Comparison of ENCODE assay signal across 1 cellular context in genomic region chr7:70693690-70694356, GRCh38.
A peak's percentile ranks its signal among the peaks of the same experiment; 100 is the strongest.
TF ChIP-seq lines count a peak whose summit lies in the region.

No MANE protein-coding gene starts in this region.

TF ChIP-seq in H1, 55 proteins besides CTCF, POLR2A, EP300 and RAD21 (continued from another document):
- no peak for TF ChIP-seq EZH2 (IDR thresholded peaks at IDR 0.05; ENCODE audit: low read depth, low read length, severe bottlenecking)
- TF ChIP-seq CHD1 (IDR thresholded peaks at IDR 0.05; ENCODE audit: low read depth, low read length): no peak
- TF ChIP-seq NRF1 (IDR thresholded peaks at IDR 0.05; ENCODE audit: low read depth, low read length): no peak
- TF ChIP-seq TBP (IDR thresholded peaks at IDR 0.05; ENCODE audit: low read depth, low read length): peak; percentile 78
- no peak for TF ChIP-seq ASH2L (IDR thresholded peaks at IDR 0.05; ENCODE audit: low read length)
- TF ChIP-seq KDM5A (IDR thresholded peaks at IDR 0.05; ENCODE audit: low read length): no peak
- no peak for TF ChIP-seq MAFK (IDR thresholded peaks at IDR 0.05; ENCODE audit: low read depth, low read length)
- TF ChIP-seq MAX (IDR thresholded peaks at IDR 0.05): no peak; the same call in 1 of the 2 replicates
- TF ChIP-seq BACH1 (IDR thresholded peaks at IDR 0.05; ENCODE audit: low read length): no peak
- peak; percentile 22 for TF ChIP-seq KDM4A (IDR thresholded peaks at IDR 0.05; ENCODE audit: low read depth, low read length, severe bottlenecking)
- TF ChIP-seq SRF (IDR thresholded peaks at IDR 0.05; ENCODE audit: low read depth, low read length): no peak
- TF ChIP-seq SP4 (IDR thresholded peaks at IDR 0.05; ENCODE audit: low read length): no peak
- TF ChIP-seq SP2 (IDR thresholded peaks at IDR 0.05; ENCODE audit: low read length): no peak
- no peak for TF ChIP-seq NANOG (IDR thresholded peaks at IDR 0.05; ENCODE audit: insufficient read depth, low read depth, low read length, poor library complexity, severe bottlenecking)
- no peak for TF ChIP-seq E2F6 (IDR thresholded peaks at IDR 0.05)
- TF ChIP-seq PHF8 (conservative IDR thresholded peaks at IDR 0.05; ENCODE audit: low read depth, low read length): peak; percentile 60
- TF ChIP-seq KDM1A (IDR thresholded peaks at IDR 0.05; ENCODE audit: borderline replicate concordance, low read length): no peak
- TF ChIP-seq YY1 (IDR thresholded peaks at IDR 0.05; ENCODE audit: low read depth, low read length): no peak
- TF ChIP-seq EGR1 (IDR thresholded peaks at IDR 0.05; ENCODE audit: borderline replicate concordance, low read depth, low read length): no peak
- peak; percentile 18; the same call in 1 of the 2 replicates for TF ChIP-seq RBBP5 (IDR thresholded peaks at IDR 0.05; ENCODE audit: borderline replicate concordance, low read depth, low read length)
- TF ChIP-seq TEAD4 (IDR thresholded peaks at IDR 0.05; ENCODE audit: low read depth, low read length): no peak
- TF ChIP-seq JUN (IDR thresholded peaks at IDR 0.05; ENCODE audit: low read depth, low read length): no peak
- TF ChIP-seq GABPA (IDR thresholded peaks at IDR 0.05; ENCODE audit: borderline replicate concordance, insufficient read depth, low read length): no peak
- no peak for TF ChIP-seq GTF2F1 (IDR thresholded peaks at IDR 0.05; ENCODE audit: borderline replicate concordance, low read depth, low read length)
- no peak for TF ChIP-seq SAP30 (IDR thresholded peaks at IDR 0.05; ENCODE audit: insufficient read depth, insufficient replicate concordance, low read length)
- TF ChIP-seq RFX5 (IDR thresholded peaks at IDR 0.05; ENCODE audit: borderline replicate concordance, low read depth, low read length): no peak
- TF ChIP-seq HDAC2 (IDR thresholded peaks at IDR 0.05; ENCODE audit: borderline replicate concordance in 1 of 2, low read depth in 2 of 2, low read length in 2 of 2): no peak
- TF ChIP-seq POLR2AphosphoS5 (IDR thresholded peaks at IDR 0.05; ENCODE audit: low read depth, low read length): no peak; the same call in 1 of the 2 replicates
- TF ChIP-seq JUND (IDR thresholded peaks at IDR 0.05; ENCODE audit: low read length): no peak
- no peak for TF ChIP-seq ATF3 (IDR thresholded peaks at IDR 0.05; ENCODE audit: insufficient read depth, low read depth, low read length)
- TF ChIP-seq CHD7 (IDR thresholded peaks at IDR 0.05; ENCODE audit: insufficient replicate concordance, low read length): no peak
- no peak for TF ChIP-seq ZNF274 (IDR thresholded peaks at IDR 0.05; ENCODE audit: borderline replicate concordance, extremely low read depth, low read length)
- no peak for TF ChIP-seq ATF2 (IDR thresholded peaks at IDR 0.05; ENCODE audit: low read length)
- TF ChIP-seq POU5F1 (IDR thresholded peaks at IDR 0.05; ENCODE audit: low read depth, low read length): no peak
- TF ChIP-seq SP1 (IDR thresholded peaks at IDR 0.05; ENCODE audit: low read depth, low read length): no peak
- TF ChIP-seq SIRT6 (IDR thresholded peaks at IDR 0.05; ENCODE audit: low read length): no peak
- no peak for TF ChIP-seq CTBP2 (IDR thresholded peaks at IDR 0.05; ENCODE audit: borderline replicate concordance, insufficient read depth, insufficient read length, low read length)
- 0 out of 2 replicates have a peak, but pooled peaks have one; percentile 8 for TF ChIP-seq CREB1 (IDR thresholded peaks at IDR 0.05)
- TF ChIP-seq BRCA1 (IDR thresholded peaks at IDR 0.05; ENCODE audit: low read depth, low read length): no peak
- peak; percentile 54 for TF ChIP-seq TAF7 (optimal IDR thresholded peaks at IDR 0.05; ENCODE audit: borderline replicate concordance, low read depth, low read length)
TF ChIP-seq in H1: peak in this region for 10.
